Comparison of ENCODE assay signal across 8 cellular contexts in the genomic region with DNA sequence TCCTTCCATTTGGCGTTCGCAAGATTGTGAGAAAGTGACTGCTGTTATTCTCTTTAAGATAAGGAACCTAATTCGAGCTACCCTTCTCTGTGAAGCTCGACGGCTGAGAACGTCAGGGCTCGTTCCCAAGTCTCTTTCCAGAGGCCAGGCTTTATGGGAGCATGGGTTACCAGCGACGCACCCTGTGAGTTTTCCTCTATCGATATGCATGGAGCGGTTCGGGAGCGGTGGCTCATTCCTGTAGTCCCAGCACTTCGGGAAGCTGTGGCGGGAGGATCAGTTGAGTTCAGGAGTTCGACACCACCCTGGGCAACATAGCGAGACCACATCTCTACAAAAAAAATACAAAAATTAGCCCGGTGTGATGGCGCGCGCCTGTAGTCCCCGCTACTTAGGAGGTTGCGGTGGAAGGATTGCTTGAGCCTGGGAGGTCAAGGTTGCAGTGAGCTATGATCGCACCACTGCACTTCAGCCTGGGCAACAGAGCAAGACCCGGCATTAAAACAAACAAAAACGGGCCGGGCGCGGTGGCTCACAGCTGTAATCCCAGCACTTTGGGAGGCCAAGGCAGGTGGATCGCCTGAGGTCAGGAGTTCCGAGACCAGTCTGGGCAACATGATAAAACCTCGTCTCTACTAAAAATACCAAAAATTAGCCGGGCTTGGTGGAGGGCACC. TPM values are rescaled to one million over a fixed set of nuclear protein-coding genes. Genes with fewer than 3 reads are reported as not detected.
DNase-seq lines count a peak whose midpoint lies in the region; ATAC-seq and TF ChIP-seq lines count a peak whose summit lies in the region.
"Had no signal": no experiment of that assay in that cellular context is flagged by ENCODE, and none has a peak within 500 bp of the region (broad histone marks: within the 10 kb centered on the region; RNA-seq: fewer than 3 reads in every experiment).

No MANE protein-coding gene starts in this region.

- H3K27me3 ChIP-seq in HUES48 (ENCODE audit: control insufficient read depth, insufficient read depth, low read length) (no peaks in the 10 kb centered on the region), adipocyte (replicated peaks; ENCODE audit: control insufficient read depth, insufficient read depth, low read length) (no peaks in the 10 kb centered on the region), stomach (no peaks in the 10 kb centered on the region)

- no peak for DNase-seq in adipocyte (ENCODE audit: low read depth)
- no peak for DNase-seq in stomach
- no peak for DNase-seq in NOMO-1 treated with DMSO at 0.1 percent for 48 hours (lab: John Stamatoyannopoulos, UW; ENCODE audit: unreplicated experiment)
- DNase-seq in NCI-H1417 (lab: John Stamatoyannopoulos, UW), result no peak

- H3K9ac ChIP-seq in HUES48 (ENCODE audit: low read depth, low read length) (peak overlapping the region; percentile 97), adipocyte (ENCODE audit: low read length) (peak overlapping the region; percentile 95)

- TF ChIP-seq POLR2A in stomach (IDR thresholded peaks at IDR 0.05), result no peak

- no peak for TF ChIP-seq CTCF in stomach (IDR thresholded peaks at IDR 0.05)

- TF ChIP-seq EP300 in stomach (IDR thresholded peaks at IDR 0.05), result no peak

- no peak overlapping the region for H3K27ac ChIP-seq in HUES48 (ENCODE audit: low read depth, low read length)
- H3K27ac ChIP-seq in stomach, result peak overlapping the region; percentile 93 to 96 (median 94)

- peak overlapping the region; percentile 83 for H3K4me3 ChIP-seq in HUES48 (ENCODE audit: low read depth, low read length)
- H3K4me3 ChIP-seq in adipocyte (ENCODE audit: low read length), result peak overlapping the region; percentile 98
- peak overlapping the region; percentile 97 for H3K4me3 ChIP-seq in iPS-18c (ENCODE audit: insufficient read depth, low read depth, low read length)
- H3K4me3 ChIP-seq in stomach, result peak overlapping the region; percentile 80 to 96 (median 92)

- H3K4me1 ChIP-seq in HUES48 (ENCODE audit: control insufficient read depth, insufficient read depth, low read length), result peaks cover 5% of the 10 kb centered on the region; the same call in 1 of the 2 replicates
- peaks cover 13% of the 10 kb centered on the region for H3K4me1 ChIP-seq in adipocyte (ENCODE audit: control insufficient read depth, insufficient read depth, low read length)
- H3K4me1 ChIP-seq in stomach, result peaks cover 4 to 35% (median 26%) of the 10 kb centered on the region in 4 donors

- H3K9me3 ChIP-seq in HUES48 (ENCODE audit: control insufficient read depth, insufficient read depth, low read length), result peaks cover 56% of the 10 kb centered on the region
- peaks cover 79% of the 10 kb centered on the region for H3K9me3 ChIP-seq in adipocyte (ENCODE audit: control insufficient read depth, low read length)
- H3K9me3 ChIP-seq in iPS-18c (ENCODE audit: control insufficient read depth, insufficient read depth, low read length), result peaks cover 10% of the 10 kb centered on the region
- peaks cover 60 to 88% (median 71%) of the 10 kb centered on the region in 4 donors for H3K9me3 ChIP-seq in stomach

- ATAC-seq in HG03571 (IDR thresholded peaks at IDR 0.05; ENCODE audit: unreplicated experiment), result no peak

- 16 to 31% (median 21%) methylated on average over 33 of the region's 33 CpGs for WGBS in stomach, 5 donors

- H3K36me3 ChIP-seq in HUES48 (ENCODE audit: control insufficient read depth, insufficient read depth, low read length) (peaks cover 54% of the 10 kb centered on the region), adipocyte (ENCODE audit: control insufficient read depth, insufficient read depth, low read length, severe bottlenecking) (peaks cover 67% of the 10 kb centered on the region), stomach (peaks cover 24 to 71% (median 59%) of the 10 kb centered on the region in 4 donors)

- intact Hi-C loops in stomach (cut with DNase I; ENCODE audit: low total_unique reads), result no loop called here

RNA-seq across cellular contexts. Expression of gene ZNF606, which starts 0.7 kb away (rescaled TPM):
- total RNA-seq in stomach, result 10 to 100 TPM in 3 of 5 donors, 1 to 10 TPM in 2; 5.8 to 35.2 (median 18.0) TPM
- polyA plus RNA-seq in stomach, result 1 to 10 TPM; 1.2 to 6.3 (median 5.2) TPM

RNA-seq across cellular contexts. Expression of gene C19orf18, which starts 29.0 kb away (rescaled TPM):
- not detected for total RNA-seq in stomach
- 1 to 10 TPM; 2.1 to 4.0 (median 3.2) TPM for polyA plus RNA-seq in stomach
- total RNA-seq: T-helper 1 cell treated with Interleukin-12 subunit alpha and Interleukin-12 subunit beta and Interleukin-4 antibody, amounts not matched to agents 30 ng/mL and 1 ng/mL, for 36 hours had no signal

RNA-seq across cellular contexts. Expression of gene ZSCAN1, which starts 30.5 kb away (rescaled TPM):
- under 1 TPM in 1 of 5 donors, not detected in 4; 0.92 TPM for total RNA-seq in stomach
- polyA plus RNA-seq in stomach, result under 1 TPM in 2 of 3 donors, not detected in 1; 0.20 to 0.44 TPM
- total RNA-seq: T-helper 1 cell treated with Interleukin-12 subunit alpha and Interleukin-12 subunit beta and Interleukin-4 antibody, amounts not matched to agents 30 ng/mL and 1 ng/mL, for 36 hours had no signal

RNA-seq across cellular contexts. Expression of gene ZNF256, which starts 55.8 kb away (rescaled TPM):
- 10 to 100 TPM in 1 of 5 donors, 1 to 10 TPM in 1, under 1 TPM in 1, not detected in 2; 0.89 to 15.4 (median 2.5) TPM for total RNA-seq in stomach
- 1 to 10 TPM; 1.4 to 3.5 (median 1.8) TPM for polyA plus RNA-seq in stomach

RNA-seq across cellular contexts. Expression of gene ZNF135, which starts 55.8 kb away (rescaled TPM):
- 10 to 100 TPM in 1 of 5 donors, 1 to 10 TPM in 3, not detected in 1; 3.5 to 16.3 (median 7.6) TPM for total RNA-seq in stomach
- polyA plus RNA-seq in stomach, result 1 to 10 TPM; 1.6 to 4.9 (median 2.7) TPM
